Comparison of ENCODE assay signal across 18 cellular contexts in the genomic region with DNA sequence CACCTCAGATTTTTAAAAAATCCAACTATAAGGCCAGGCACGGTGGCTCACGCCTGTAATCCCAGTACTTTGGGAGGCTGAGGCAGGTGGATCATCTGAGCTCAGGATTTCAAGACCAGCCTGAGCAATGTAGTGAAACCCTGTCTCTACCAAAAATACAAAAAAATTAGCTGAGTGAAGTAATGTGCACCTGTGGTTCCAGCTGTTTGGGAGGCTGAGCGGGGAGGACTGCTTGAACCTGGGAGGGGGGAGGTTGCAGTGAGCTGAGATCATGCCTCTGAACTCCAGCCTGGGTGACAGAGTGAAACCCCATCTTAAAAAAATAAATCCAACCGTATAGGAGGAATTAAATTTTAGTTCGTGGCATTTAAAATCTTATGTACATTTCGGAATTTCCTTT.
DNase-seq lines count a peak whose midpoint lies in the region; ATAC-seq lines count a peak whose summit lies in the region.
"Had no signal": no experiment of that assay in that cellular context is flagged by ENCODE, and none has a peak within 500 bp of the region (broad histone marks: within the 10 kb centered on the region; RNA-seq: fewer than 3 reads in every experiment).

No MANE protein-coding gene starts in this region.

- peak overlapping the region; percentile 51 for H3K4me3 Mint-ChIP-seq in activated naive CD4-positive, alpha-beta T cell treated with anti-CD3 and anti-CD28 coated beads, Interleukin-2, amount 50 U/mL, for 24 hours
- H3K4me3 Mint-ChIP-seq in activated naive CD8-positive, alpha-beta T cell treated with anti-CD3 and anti-CD28 coated beads for 36 hours = no peak overlapping the region
- H3K4me3 Mint-ChIP-seq in naive B cell = no peak overlapping the region
- H3K4me3 Mint-ChIP-seq: dendritic cell treated with granulocyte-macrophage colony-stimulating factor and Interleukin-4, amounts not matched to agents 40 ng/mL and 50 ng/mL, for 4 days had no signal

- H3K27me3 Mint-ChIP-seq in activated naive CD4-positive, alpha-beta T cell treated with anti-CD3 and anti-CD28 coated beads, Interleukin-2, amount 50 U/mL, for 24 hours = no peaks in the 10 kb centered on the region
- H3K27me3 Mint-ChIP-seq in activated naive CD8-positive, alpha-beta T cell treated with anti-CD3 and anti-CD28 coated beads for 36 hours = no peaks in the 10 kb centered on the region
- no peaks in the 10 kb centered on the region for H3K27me3 Mint-ChIP-seq in naive B cell
- H3K27me3 Mint-ChIP-seq: dendritic cell treated with granulocyte-macrophage colony-stimulating factor and Interleukin-4, amounts not matched to agents 40 ng/mL and 50 ng/mL, for 4 days had no signal

- peak overlapping the region; percentile 88 for H3K27ac Mint-ChIP-seq in activated naive CD4-positive, alpha-beta T cell treated with anti-CD3 and anti-CD28 coated beads, Interleukin-2, amount 50 U/mL, for 24 hours
- peak overlapping the region; percentile 73 for H3K27ac Mint-ChIP-seq in activated naive CD8-positive, alpha-beta T cell treated with anti-CD3 and anti-CD28 coated beads for 36 hours
- peak overlapping the region in 4 of 6 donors; percentile 33 to 79 (median 42) for H3K27ac Mint-ChIP-seq in naive B cell
- H3K27ac Mint-ChIP-seq: dendritic cell treated with granulocyte-macrophage colony-stimulating factor and Interleukin-4, amounts not matched to agents 40 ng/mL and 50 ng/mL, for 4 days had no signal

- DNase-seq in activated naive CD4-positive, alpha-beta T cell treated with anti-CD3 and anti-CD28 coated beads, Interleukin-2, amount 50 U/mL, for 16 hours = no peak
- DNase-seq in activated naive CD8-positive, alpha-beta T cell treated with anti-CD3 and anti-CD28 coated beads for 36 hours = no peak
- DNase-seq in naive B cell = no peak
- DNase-seq in stimulated activated CD4-positive, alpha-beta T cell treated with anti-CD3 and anti-CD28 coated beads, Interleukin-4, amount 100 ng/mL, for 4 hours = no peak
- DNase-seq in left cardiac atrium = no peak
- DNase-seq: activated CD4-positive, alpha-beta T cell treated with anti-CD3 and anti-CD28 coated beads for 48 hours; AML-193; DND-41; midbrain; NCI-H1436 treated with DMSO at 0.1 percent for 48 hours; pancreas; Right ventricle myocardium superior; uterus had no signal

- peaks cover 27% of the 10 kb centered on the region for H3K36me3 Mint-ChIP-seq in activated naive CD4-positive, alpha-beta T cell treated with anti-CD3 and anti-CD28 coated beads, Interleukin-2, amount 50 U/mL, for 24 hours
- peaks cover 54% of the 10 kb centered on the region for H3K36me3 Mint-ChIP-seq in activated naive CD8-positive, alpha-beta T cell treated with anti-CD3 and anti-CD28 coated beads for 36 hours
- H3K36me3 Mint-ChIP-seq in naive B cell = peaks cover 5 to 9% of the 10 kb centered on the region in 2 donors

- no peak for ATAC-seq in naive B cell (ENCODE audit: low read depth in 2 of 2)
- ATAC-seq in GM18907 (IDR thresholded peaks at IDR 0.05; ENCODE audit: unreplicated experiment) = no peak
- ATAC-seq in HG03439 (IDR thresholded peaks at IDR 0.05; ENCODE audit: unreplicated experiment) = no peak
- ATAC-seq in left cardiac atrium = no peak

- peaks cover 85% of the 10 kb centered on the region for H3K4me1 Mint-ChIP-seq in activated naive CD4-positive, alpha-beta T cell treated with anti-CD3 and anti-CD28 coated beads, Interleukin-2, amount 50 U/mL, for 24 hours
- H3K4me1 Mint-ChIP-seq in activated naive CD8-positive, alpha-beta T cell treated with anti-CD3 and anti-CD28 coated beads for 36 hours = peaks cover 80% of the 10 kb centered on the region
- H3K4me1 Mint-ChIP-seq in naive B cell = peaks cover 15 to 19% (median 17%) of the 10 kb centered on the region in 3 donors

- intact Hi-C loops in left cardiac atrium (cut with DNase I) = no loop called here

- no peaks in the 10 kb centered on the region for H3K9me3 Mint-ChIP-seq in activated naive CD4-positive, alpha-beta T cell treated with anti-CD3 and anti-CD28 coated beads, Interleukin-2, amount 50 U/mL, for 24 hours
- no peaks in the 10 kb centered on the region for H3K9me3 Mint-ChIP-seq in activated naive CD8-positive, alpha-beta T cell treated with anti-CD3 and anti-CD28 coated beads for 36 hours
- H3K9me3 Mint-ChIP-seq in naive B cell = no peaks in the 10 kb centered on the region
- H3K9me3 Mint-ChIP-seq: activated T-helper 2 cell treated with anti-CD3 and anti-CD28 coated beads, Interferon-gamma antibody, Interleukin-2, Interleukin-4, amounts not matched to agents 10 μg/mL and 5 μg/mL and 100 μg/mL, durations not matched to agents 14 hours and 24 hours and 36 hours; dendritic cell treated with granulocyte-macrophage colony-stimulating factor and Interleukin-4, amounts not matched to agents 40 ng/mL and 50 ng/mL, for 4 days had no signal
